24 cellular contexts compared by ENCODE assay signal in the genomic region with DNA sequence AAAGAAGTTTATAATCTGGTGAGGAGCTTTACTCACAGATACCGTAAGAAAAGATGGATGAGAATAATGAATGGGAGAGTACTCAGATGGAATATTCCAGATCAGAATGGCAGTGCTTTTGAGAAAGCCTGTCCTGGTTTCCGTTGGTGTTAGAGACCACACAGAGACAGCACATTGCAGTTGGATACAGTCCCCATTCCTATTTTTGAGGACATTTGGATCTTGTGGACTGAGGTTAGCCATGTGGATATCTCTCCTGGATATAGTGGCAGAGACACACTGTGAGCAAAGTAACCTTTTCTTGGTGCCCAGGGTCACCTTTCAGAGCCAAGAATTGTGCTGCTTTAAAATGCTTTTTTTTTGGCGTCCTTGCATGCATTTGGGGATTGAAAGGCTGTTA.
DNase-seq lines count a peak whose midpoint lies in the region; ATAC-seq and TF ChIP-seq lines count a peak whose summit lies in the region.
"Had no signal": no experiment of that assay in that cellular context is flagged by ENCODE, and none has a peak within 500 bp of the region (broad histone marks: within the 10 kb centered on the region; RNA-seq: fewer than 3 reads in every experiment).

No MANE protein-coding gene starts in this region.

- H3K4me3 ChIP-seq in left ventricle myocardium inferior (no peak overlapping the region), OCI-LY7 (ENCODE audit: low read depth, low read length, poor library complexity, severe bottlenecking) (no peak overlapping the region)
- H3K4me3 ChIP-seq: ovary, testis had no signal

- H3K79me2 ChIP-seq in OCI-LY7 (ENCODE audit: insufficient read depth, low read depth, low read length): no peaks in the 10 kb centered on the region

- H3K4me2 ChIP-seq in OCI-LY7 (ENCODE audit: low read length): no peak overlapping the region

- peak overlapping the region; percentile 80 for H3K27ac Mint-ChIP-seq in nephron progenitor cell
- H3K27ac Mint-ChIP-seq: activated CD4-positive, alpha-beta memory T cell treated with anti-CD3 and anti-CD28 coated beads, Interleukin-2, amount 10 ng/mL, durations not matched to agents 7 days and 5 days; activated naive CD8-positive, alpha-beta T cell treated with anti-CD3 and anti-CD28 coated beads, Interleukin-2, amount 50 U/mL, for 24 hours; CD4-positive, alpha-beta T cell; dendritic cell treated with granulocyte-macrophage colony-stimulating factor and Interleukin-4, amounts not matched to agents 40 ng/mL and 50 ng/mL, for 4 days; memory B cell; natural killer cell treated with Interleukin-12 subunit alpha and Interleukin-12 subunit beta and Interleukin-15 and Interleukin-18, amount 100 ng/mL, for 72 hours; stimulated activated naive B cell treated with anti-CD40 and anti-IgM and Interleukin-4, amounts not matched to agents 10 μg/mL and 1 μg/mL and 100 μg/mL, for 72 hours had no signal

- peaks cover 57% of the 10 kb centered on the region for H3K36me3 Mint-ChIP-seq in nephron progenitor cell (ENCODE audit: low read depth)
- H3K36me3 Mint-ChIP-seq: memory B cell; natural killer cell treated with Interleukin-12 subunit alpha and Interleukin-12 subunit beta and Interleukin-15 and Interleukin-18, amount 100 ng/mL, for 72 hours; stimulated activated naive B cell treated with anti-CD40 and anti-IgM and Interleukin-4, amounts not matched to agents 10 μg/mL and 1 μg/mL and 100 μg/mL, for 72 hours had no signal

- H3K9me2 ChIP-seq in OCI-LY7 (ENCODE audit: insufficient read depth, low read length): no peaks in the 10 kb centered on the region

- H3K9me3 ChIP-seq in left ventricle myocardium inferior (replicated peaks) (no peaks in the 10 kb centered on the region), OCI-LY7 (ENCODE audit: low read length) (no peaks in the 10 kb centered on the region)
- H3K9me3 ChIP-seq: ovary, testis had no signal

- peaks cover 68% of the 10 kb centered on the region for H3K4me1 Mint-ChIP-seq in nephron progenitor cell
- H3K4me1 Mint-ChIP-seq: activated CD4-positive, alpha-beta memory T cell treated with anti-CD3 and anti-CD28 coated beads, Interleukin-2, amount 10 ng/mL, durations not matched to agents 7 days and 5 days; activated naive CD8-positive, alpha-beta T cell treated with anti-CD3 and anti-CD28 coated beads, Interleukin-2, amount 50 U/mL, for 24 hours; memory B cell; stimulated activated naive B cell treated with anti-CD40 and anti-IgM and Interleukin-4, amounts not matched to agents 10 μg/mL and 1 μg/mL and 100 μg/mL, for 72 hours had no signal

- no peaks in the 10 kb centered on the region for H3K27me3 ChIP-seq in left ventricle myocardium inferior (ENCODE audit: low read depth)
- H3K27me3 ChIP-seq: ovary, testis had no signal

- intact Hi-C loops in Right ventricle myocardium inferior (cut with DNase I): loop anchor here (2.0 kb wide), 1 partner anchor 87 kb away; no protein-coding TSS in a partner anchor
- intact Hi-C loops in cardiac septum (cut with DNase I): loop anchor here (2.0 to 5.0 kb wide), 3 partner anchors 63 to 130 kb away; a partner anchor contains a TSS
- intact Hi-C loops in left ventricle myocardium inferior (cut with micrococcal nuclease): no loop called here
- intact Hi-C loops in OCI-LY7 (cut with micrococcal nuclease; ENCODE audit: unreplicated experiment): no loop called here

- H3K27me3 Mint-ChIP-seq in nephron progenitor cell (ENCODE audit: low read depth, poor library complexity): no peaks in the 10 kb centered on the region
- H3K27me3 Mint-ChIP-seq: activated naive CD8-positive, alpha-beta T cell treated with anti-CD3 and anti-CD28 coated beads, Interleukin-2, amount 50 U/mL, for 24 hours; CD4-positive, alpha-beta T cell; dendritic cell treated with granulocyte-macrophage colony-stimulating factor and Interleukin-4, amounts not matched to agents 40 ng/mL and 50 ng/mL, for 4 days; natural killer cell treated with Interleukin-12 subunit alpha and Interleukin-12 subunit beta and Interleukin-15 and Interleukin-18, amount 100 ng/mL, for 72 hours; stimulated activated naive B cell treated with anti-CD40 and anti-IgM and Interleukin-4, amounts not matched to agents 10 μg/mL and 1 μg/mL and 100 μg/mL, for 72 hours had no signal

- no peak for TF ChIP-seq CTCF in left ventricle myocardium inferior (IDR thresholded peaks at IDR 0.05; ENCODE audit: borderline replicate concordance)
- TF ChIP-seq CTCF in nephron progenitor cell (IDR thresholded peaks at IDR 0.05): no peak
- TF ChIP-seq CTCF in OCI-LY7 (conservative IDR thresholded peaks at IDR 0.05; ENCODE audit: low read length): no peak

- peaks cover 16% of the 10 kb centered on the region for H3K9me3 Mint-ChIP-seq in nephron progenitor cell
- H3K9me3 Mint-ChIP-seq: activated CD4-positive, alpha-beta memory T cell treated with anti-CD3 and anti-CD28 coated beads, Interleukin-2, amount 10 ng/mL, durations not matched to agents 7 days and 5 days; activated naive CD8-positive, alpha-beta T cell treated with anti-CD3 and anti-CD28 coated beads, Interleukin-2, amount 50 U/mL, for 24 hours; CD4-positive, alpha-beta T cell; dendritic cell treated with granulocyte-macrophage colony-stimulating factor and Interleukin-4, amounts not matched to agents 40 ng/mL and 50 ng/mL, for 4 days; memory B cell; natural killer cell treated with Interleukin-12 subunit alpha and Interleukin-12 subunit beta and Interleukin-15 and Interleukin-18, amount 100 ng/mL, for 72 hours; stimulated activated naive B cell treated with anti-CD40 and anti-IgM and Interleukin-4, amounts not matched to agents 10 μg/mL and 1 μg/mL and 100 μg/mL, for 72 hours had no signal

- DNase-seq in Right ventricle myocardium inferior (ENCODE audit: missing footprints): no peak
- no peak for DNase-seq in cardiac septum (ENCODE audit: low spot score)
- no peak for DNase-seq in left ventricle myocardium inferior
- no peak for DNase-seq in nephron progenitor cell
- no peak for DNase-seq in 8988T
- no peak for DNase-seq in NCI-H2107 (lab: John Stamatoyannopoulos, UW)
- DNase-seq in OCI-LY7 (ENCODE audit: low spot score): no peak
- DNase-seq in globus pallidus (ENCODE audit: low spot score): no peak
- DNase-seq: activated CD4-positive, alpha-beta memory T cell treated with anti-CD3 and anti-CD28 coated beads, Interleukin-2, amount 10 ng/mL, durations not matched to agents 7 days and 5 days; activated effector memory CD4-positive, alpha-beta T cell treated with anti-CD3 and anti-CD28 coated beads, Interleukin-2, amount 50 U/mL, for 16 hours; activated naive CD8-positive, alpha-beta T cell treated with anti-CD3 and anti-CD28 coated beads, Interleukin-2, amount 50 U/mL, for 24 hours; CD4-positive, alpha-beta T cell; kidney; NCI-H1048; NCI-H1694 treated with DMSO at 0.1 percent for 48 hours; ovary; stimulated activated CD4-positive, alpha-beta T cell treated with anti-CD3 and anti-CD28 coated beads, Interleukin-4, amount 100 ng/mL, for 1 hour; stimulated activated naive B cell treated with anti-CD40 and anti-IgM and Interleukin-4, amounts not matched to agents 10 μg/mL and 1 μg/mL and 100 μg/mL, for 72 hours; testis had no signal

- CTCF ChIA-PET in OCI-LY7 (lab: Charles Lee; ENCODE audit: unreplicated experiment): no interaction called here

- BruUV-seq in OCI-LY7 (replicated peaks; lab: Mats Ljungman, UMichigan): no TSS peak

- POLR2A ChIA-PET in OCI-LY7 (lab: Charles Lee): no interaction called here

- peak overlapping the region; percentile 21 for H3K4me3 Mint-ChIP-seq in nephron progenitor cell
- H3K4me3 Mint-ChIP-seq: activated CD4-positive, alpha-beta memory T cell treated with anti-CD3 and anti-CD28 coated beads, Interleukin-2, amount 10 ng/mL, durations not matched to agents 7 days and 5 days; activated naive CD8-positive, alpha-beta T cell treated with anti-CD3 and anti-CD28 coated beads, Interleukin-2, amount 50 U/mL, for 24 hours; CD4-positive, alpha-beta T cell; dendritic cell treated with granulocyte-macrophage colony-stimulating factor and Interleukin-4, amounts not matched to agents 40 ng/mL and 50 ng/mL, for 4 days; memory B cell; natural killer cell treated with Interleukin-12 subunit alpha and Interleukin-12 subunit beta and Interleukin-15 and Interleukin-18, amount 100 ng/mL, for 72 hours; stimulated activated naive B cell treated with anti-CD40 and anti-IgM and Interleukin-4, amounts not matched to agents 10 μg/mL and 1 μg/mL and 100 μg/mL, for 72 hours had no signal

- H3K36me3 ChIP-seq in left ventricle myocardium inferior (no peaks in the 10 kb centered on the region), OCI-LY7 (ENCODE audit: insufficient read depth, low read length) (no peaks in the 10 kb centered on the region)
- H3K36me3 ChIP-seq: ovary had no signal

- H4K20me1 ChIP-seq in OCI-LY7 (ENCODE audit: insufficient read depth, low read length): no peaks in the 10 kb centered on the region

- H3K4me1 ChIP-seq in left ventricle myocardium inferior (peaks cover 73% of the 10 kb centered on the region), OCI-LY7 (ENCODE audit: insufficient read depth, low read length, poor library complexity, severe bottlenecking) (no peaks in the 10 kb centered on the region)

- peak; percentile 37 for ATAC-seq in Right ventricle myocardium inferior
- ATAC-seq: activated CD4-positive, CD25-positive, alpha-beta regulatory T cell treated with anti-CD3 and anti-CD28 coated beads, Interleukin-2, amount 50 U/mL, for 24 hours; activated naive CD8-positive, alpha-beta T cell treated with anti-CD3 and anti-CD28 coated beads, Interleukin-2, amount 50 U/mL, for 24 hours; HCT116; stimulated activated naive B cell treated with anti-CD40 and anti-IgM and Interleukin-4, amounts not matched to agents 10 μg/mL and 1 μg/mL and 100 μg/mL, for 72 hours had no signal

- no peak overlapping the region for H2AFZ ChIP-seq in OCI-LY7 (ENCODE audit: low read length)

- H3K27ac ChIP-seq in left ventricle myocardium inferior (replicated peaks) (peak overlapping the region; percentile 89), OCI-LY7 (ENCODE audit: low read depth, low read length, poor library complexity, severe bottlenecking) (no peak overlapping the region)
- H3K27ac ChIP-seq: ovary had no signal

Comparison
In these comparisons a context has a peak if more than half of its experiments do, and no peak if none do; other contexts are left out.
1. intact Hi-C loops: an anchor here in Right ventricle myocardium inferior (2.0 kb wide) and cardiac septum (2.0 to 5.0 kb wide); none called in left ventricle myocardium inferior and OCI-LY7.